Comparison of ENCODE assay signal across 9 cellular contexts in the genomic region with DNA sequence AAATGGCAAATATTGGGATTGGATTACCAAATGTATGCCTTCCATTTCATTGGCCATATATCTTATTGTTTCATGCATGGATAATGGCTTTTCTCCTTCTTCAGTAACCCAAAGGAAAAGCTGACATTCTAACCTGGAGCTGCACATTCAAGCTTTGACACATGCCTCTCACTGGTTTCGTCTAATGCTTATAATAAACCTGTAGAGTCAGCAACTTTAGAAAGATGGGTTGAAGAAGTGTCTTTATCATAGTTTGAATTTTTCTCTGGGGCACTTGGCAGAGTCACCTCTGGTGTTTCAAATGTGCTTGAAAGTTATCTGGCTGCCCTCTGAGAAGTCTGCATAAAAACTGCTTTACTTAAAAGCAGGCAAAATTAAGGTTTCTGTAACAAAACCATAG.
"Had no signal": no experiment of that assay in that cellular context is flagged by ENCODE, and none has a peak within 500 bp of the region (broad histone marks: within the 10 kb centered on the region; RNA-seq: fewer than 3 reads in every experiment).

No MANE protein-coding gene starts in this region.

- DNase-seq: H9, HCEC 1CT, IMR-90, KBM-7 had no signal

- ATAC-seq: GM23338 had no signal

- H3K9ac ChIP-seq: KMS-11 had no signal

- FAIRE-seq: H1, H54 had no signal

- H3K27ac ChIP-seq: HL-60, KMS-11 had no signal

- H2AFZ ChIP-seq: GM23338 had no signal

- H3K4me2 ChIP-seq: KMS-11 had no signal
